In the genomic region with DNA sequence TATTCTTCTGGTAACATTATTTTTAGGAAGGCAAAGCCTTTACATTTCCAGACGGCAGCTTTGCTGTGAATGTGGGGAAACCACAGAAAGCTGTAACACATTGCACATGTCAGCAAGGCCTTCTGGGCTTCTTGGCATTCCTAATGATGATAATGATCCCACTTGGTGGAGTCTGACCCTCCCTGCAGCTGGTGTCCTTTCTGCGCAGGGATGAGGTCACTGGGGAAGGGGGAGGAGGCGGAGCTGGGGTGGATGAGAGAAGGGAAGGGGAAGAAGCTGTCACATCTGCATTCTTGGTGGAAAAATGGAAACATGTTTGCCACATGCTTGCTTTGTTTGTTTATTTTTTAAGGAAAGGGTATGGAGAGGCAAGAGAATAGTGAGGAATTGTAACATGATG, we compare ENCODE assay signal across 1 cellular context.
TF ChIP-seq lines count a peak whose summit lies in the region.

No MANE protein-coding gene starts in this region.

TF ChIP-seq in HEK293, 187 proteins besides CTCF, POLR2A, EP300 and RAD21 (continued from another document):
- TF ChIP-seq, protein P1, sequence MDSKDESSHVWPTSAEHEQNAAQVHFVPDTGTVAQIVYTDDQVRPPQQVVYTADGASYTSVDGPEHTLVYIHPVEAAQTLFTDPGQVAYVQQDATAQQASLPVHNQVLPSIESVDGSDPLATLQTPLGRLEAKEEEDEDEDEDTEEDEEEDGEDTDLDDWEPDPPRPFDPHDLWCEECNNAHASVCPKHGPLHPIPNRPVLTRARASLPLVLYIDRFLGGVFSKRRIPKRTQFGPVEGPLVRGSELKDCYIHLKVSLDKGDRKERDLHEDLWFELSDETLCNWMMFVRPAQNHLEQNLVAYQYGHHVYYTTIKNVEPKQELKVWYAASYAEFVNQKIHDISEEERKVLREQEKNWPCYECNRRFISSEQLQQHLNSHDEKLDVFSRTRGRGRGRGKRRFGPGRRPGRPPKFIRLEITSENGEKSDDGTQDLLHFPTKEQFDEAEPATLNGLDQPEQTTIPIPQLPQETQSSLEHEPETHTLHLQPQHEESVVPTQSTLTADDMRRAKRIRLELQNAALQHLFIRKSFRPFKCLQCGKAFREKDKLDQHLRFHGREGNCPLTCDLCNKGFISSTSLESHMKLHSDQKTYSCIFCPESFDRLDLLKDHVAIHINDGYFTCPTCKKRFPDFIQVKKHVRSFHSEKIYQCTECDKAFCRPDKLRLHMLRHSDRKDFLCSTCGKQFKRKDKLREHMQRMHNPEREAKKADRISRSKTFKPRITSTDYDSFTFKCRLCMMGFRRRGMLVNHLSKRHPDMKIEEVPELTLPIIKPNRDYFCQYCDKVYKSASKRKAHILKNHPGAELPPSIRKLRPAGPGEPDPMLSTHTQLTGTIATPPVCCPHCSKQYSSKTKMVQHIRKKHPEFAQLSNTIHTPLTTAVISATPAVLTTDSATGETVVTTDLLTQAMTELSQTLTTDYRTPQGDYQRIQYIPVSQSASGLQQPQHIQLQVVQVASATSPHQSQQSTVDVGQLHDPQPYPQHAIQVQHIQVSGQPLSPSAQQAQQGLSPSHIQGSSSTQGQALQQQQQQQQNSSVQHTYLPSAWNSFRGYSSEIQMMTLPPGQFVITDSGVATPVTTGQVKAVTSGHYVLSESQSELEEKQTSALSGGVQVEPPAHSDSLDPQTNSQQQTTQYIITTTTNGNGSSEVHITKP (tag by site-specific recombination; IDR thresholded peaks at IDR 0.05), result peak; percentile 74
- TF ChIP-seq ZNF174 (tag by site-specific recombination; IDR thresholded peaks at IDR 0.05) (no peak), ZNF24 (tag by site-specific recombination; IDR thresholded peaks at IDR 0.05) (no peak), ZNF571 (tag by site-specific recombination; IDR thresholded peaks at IDR 0.05) (no peak)
- TF ChIP-seq, protein P2, sequence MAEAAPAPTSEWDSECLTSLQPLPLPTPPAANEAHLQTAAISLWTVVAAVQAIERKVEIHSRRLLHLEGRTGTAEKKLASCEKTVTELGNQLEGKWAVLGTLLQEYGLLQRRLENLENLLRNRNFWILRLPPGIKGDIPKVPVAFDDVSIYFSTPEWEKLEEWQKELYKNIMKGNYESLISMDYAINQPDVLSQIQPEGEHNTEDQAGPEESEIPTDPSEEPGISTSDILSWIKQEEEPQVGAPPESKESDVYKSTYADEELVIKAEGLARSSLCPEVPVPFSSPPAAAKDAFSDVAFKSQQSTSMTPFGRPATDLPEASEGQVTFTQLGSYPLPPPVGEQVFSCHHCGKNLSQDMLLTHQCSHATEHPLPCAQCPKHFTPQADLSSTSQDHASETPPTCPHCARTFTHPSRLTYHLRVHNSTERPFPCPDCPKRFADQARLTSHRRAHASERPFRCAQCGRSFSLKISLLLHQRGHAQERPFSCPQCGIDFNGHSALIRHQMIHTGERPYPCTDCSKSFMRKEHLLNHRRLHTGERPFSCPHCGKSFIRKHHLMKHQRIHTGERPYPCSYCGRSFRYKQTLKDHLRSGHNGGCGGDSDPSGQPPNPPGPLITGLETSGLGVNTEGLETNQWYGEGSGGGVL (tag by site-specific recombination; IDR thresholded peaks at IDR 0.05), result peak; percentile 57; the same call in 1 of the 2 replicates
